ENCODE assay signal across 29 cellular contexts in the genomic region with DNA sequence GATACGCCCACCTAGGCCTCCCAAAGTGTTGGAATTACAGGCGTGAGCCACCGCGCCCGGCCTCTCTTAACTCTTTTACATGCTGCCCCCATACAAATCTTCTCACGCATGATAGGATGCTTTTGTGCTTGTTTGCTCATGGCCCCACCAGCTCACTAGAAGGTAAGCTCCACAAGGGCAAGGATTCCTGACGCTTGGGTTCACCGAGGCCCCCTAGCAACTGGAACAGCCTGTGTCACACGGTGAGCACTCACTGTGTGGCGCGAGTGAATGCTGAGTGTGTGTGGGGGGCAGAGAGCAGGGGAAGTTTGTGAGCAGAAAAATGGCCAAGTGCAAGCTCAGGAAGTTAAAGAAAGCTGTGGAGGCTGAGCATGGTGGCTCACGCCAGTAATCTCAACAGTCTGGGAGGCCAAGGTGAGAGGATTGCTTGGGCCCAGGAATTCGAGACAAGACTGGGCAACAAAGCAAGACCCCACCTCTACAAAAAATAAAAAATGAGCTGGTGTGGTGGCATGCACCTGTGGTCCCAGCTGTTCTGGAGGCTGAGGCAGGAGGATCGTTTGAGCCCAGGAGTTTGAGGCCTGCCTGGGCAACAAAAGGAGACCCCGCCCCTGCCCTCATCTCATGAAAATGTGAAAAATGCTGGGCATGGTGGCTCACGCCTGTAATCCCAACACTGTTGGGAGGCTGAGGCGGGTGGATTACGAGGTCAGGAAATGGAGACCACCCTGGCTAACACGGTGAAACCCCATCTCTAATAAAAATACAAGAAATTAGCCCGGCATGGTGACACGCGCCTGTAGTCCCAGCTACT. TPM values are rescaled to one million over a fixed set of nuclear protein-coding genes. Genes with fewer than 3 reads are reported as not detected.
A peak's percentile ranks its signal among the peaks of the same experiment; 100 is the strongest.
DNase-seq lines count a peak whose midpoint lies in the region; ATAC-seq and TF ChIP-seq lines count a peak whose summit lies in the region.
"Had no signal": no experiment of that assay in that cellular context is flagged by ENCODE, and none has a peak within 500 bp of the region (broad histone marks: within the 10 kb centered on the region; RNA-seq: fewer than 3 reads in every experiment).

No MANE protein-coding gene starts in this region.

- H3K27ac ChIP-seq in CD8-positive, alpha-beta T cell (ENCODE audit: low read depth, low read length): no peak overlapping the region
- peak overlapping the region; percentile 98; the same call in 1 of the 2 replicates for H3K27ac ChIP-seq in VCaP
- H3K27ac ChIP-seq: esophagus muscularis mucosa, parathyroid adenoma, Peyer's patch, sigmoid colon, SJCRH30 had no signal

- peak overlapping the region; percentile 54 for H3K4me3 Mint-ChIP-seq in CD8-positive, alpha-beta T cell
- peak overlapping the region in 2 of 8 donors; percentile 63 to 69 for H3K4me3 Mint-ChIP-seq in naive B cell
- H3K4me3 Mint-ChIP-seq: activated CD8-positive, alpha-beta T cell treated with anti-CD3 and anti-CD28 coated beads, Interleukin-2, amount 10 ng/mL, durations not matched to agents 7 days and 5 days; stimulated activated naive CD8-positive, alpha-beta T cell treated with anti-CD3 and anti-CD28 coated beads, Interleukin-15, Interleukin-2, amounts not matched to agents 100 ng/mL and 50 ng/mL, for 24 hours had no signal

- H3K4me1 ChIP-seq in CD8-positive, alpha-beta T cell (ENCODE audit: insufficient read depth, low read length): peaks cover 18% of the 10 kb centered on the region
- H3K4me1 ChIP-seq: SJCRH30 had no signal

- ATAC-seq in CD8-positive, alpha-beta T cell: no peak
- ATAC-seq in naive B cell (ENCODE audit: low read depth in 2 of 2): no peak
- no peak for ATAC-seq in GM19351 (IDR thresholded peaks at IDR 0.05; ENCODE audit: unreplicated experiment)
- ATAC-seq: activated CD8-positive, alpha-beta T cell treated with anti-CD3 and anti-CD28 coated beads, Interleukin-2, amount 10 ng/mL, durations not matched to agents 7 days and 5 days; left lobe of liver; naive thymus-derived CD4-positive, alpha-beta T cell had no signal

- no peaks in the 10 kb centered on the region for H3K27me3 Mint-ChIP-seq in CD8-positive, alpha-beta T cell (ENCODE audit: low read depth)
- no peaks in the 10 kb centered on the region for H3K27me3 Mint-ChIP-seq in naive B cell
- H3K27me3 Mint-ChIP-seq: naive thymus-derived CD4-positive, alpha-beta T cell; stimulated activated naive CD8-positive, alpha-beta T cell treated with anti-CD3 and anti-CD28 coated beads, Interleukin-15, Interleukin-2, amounts not matched to agents 100 ng/mL and 50 ng/mL, for 24 hours had no signal

- H3K4me3 ChIP-seq in CD8-positive, alpha-beta T cell (ENCODE audit: low read depth, low read length): no peak overlapping the region
- H3K4me3 ChIP-seq: esophagus muscularis mucosa, Peyer's patch, sigmoid colon, SJCRH30 had no signal

- H3K9me3 Mint-ChIP-seq in CD8-positive, alpha-beta T cell: no peaks in the 10 kb centered on the region
- H3K9me3 Mint-ChIP-seq in naive B cell: no peaks in the 10 kb centered on the region
- H3K9me3 Mint-ChIP-seq: endodermal cell; naive thymus-derived CD4-positive, alpha-beta T cell; stimulated activated naive CD8-positive, alpha-beta T cell treated with anti-CD3 and anti-CD28 coated beads, Interleukin-15, Interleukin-2, amounts not matched to agents 100 ng/mL and 50 ng/mL, for 24 hours had no signal

- no peak overlapping the region for H3K27ac Mint-ChIP-seq in CD8-positive, alpha-beta T cell
- peak overlapping the region in 4 of 6 donors; percentile 47 to 99 (median 80) for H3K27ac Mint-ChIP-seq in naive B cell
- H3K27ac Mint-ChIP-seq: endodermal cell; stimulated activated naive CD8-positive, alpha-beta T cell treated with anti-CD3 and anti-CD28 coated beads, Interleukin-15, Interleukin-2, amounts not matched to agents 100 ng/mL and 50 ng/mL, for 24 hours had no signal

- CTCF ChIA-PET in CD8-positive, alpha-beta T cell (lab: Charles Lee): interaction anchor here (0.8 to 6.6 kb wide), 5 partner anchors 8 to 77 kb away, joined by 4 to 53 read pairs (median 14); partner anchors contain the start of gene PLCB3

- intact Hi-C loops in CD8-positive, alpha-beta T cell (cut with DNase I, micrococcal nuclease): no loop called here

- H3K4me1 Mint-ChIP-seq in CD8-positive, alpha-beta T cell (ENCODE audit: low read depth): peaks cover 14% of the 10 kb centered on the region
- peaks cover 21 to 25% (median 23%) of the 10 kb centered on the region in 3 donors for H3K4me1 Mint-ChIP-seq in naive B cell

- peaks cover 16% of the 10 kb centered on the region for H3K36me3 Mint-ChIP-seq in CD8-positive, alpha-beta T cell
- peaks cover 0 to 11% of the 10 kb centered on the region in 2 donors for H3K36me3 Mint-ChIP-seq in naive B cell

- no peaks in the 10 kb centered on the region for H3K27me3 ChIP-seq in CD8-positive, alpha-beta T cell (ENCODE audit: insufficient read depth, low read length)
- H3K27me3 ChIP-seq: esophagus muscularis mucosa, Peyer's patch, sigmoid colon, SJCRH30 had no signal

- TF ChIP-seq CTCF in CD8-positive, alpha-beta T cell (IDR thresholded peaks at IDR 0.05): no peak
- no peak for TF ChIP-seq CTCF in VCaP (conservative IDR thresholded peaks at IDR 0.05)

- DNase-seq in CD8-positive, alpha-beta T cell: no peak
- DNase-seq in naive B cell (no peak), retina (no peak), NOMO-1 (lab: John Stamatoyannopoulos, UW; ENCODE audit: unreplicated experiment in 2 of 2) (no peak)
- DNase-seq: activated CD4-positive, CD25-positive, alpha-beta regulatory T cell treated with anti-CD3 and anti-CD28 coated beads, Interleukin-2, amount 50 U/mL, for 72 hours; activated CD8-positive, alpha-beta T cell treated with anti-CD3 and anti-CD28 coated beads, Interleukin-2, amount 10 ng/mL, durations not matched to agents 7 days and 5 days; activated effector memory CD4-positive, alpha-beta T cell treated with anti-CD3 and anti-CD28 coated beads, Interleukin-2, amount 50 U/mL, for 16 hours; activated T-cell treated with anti-CD3 and anti-CD28 coated beads for 4 hours; C1 segment of cervical spinal cord; cortex of kidney; EL; endodermal cell; HCEC 1CT; hypothalamus; naive thymus-derived CD4-positive, alpha-beta T cell; NCI-H1694; NCI-H2171 treated with DMSO at 0.1 percent for 48 hours; NCI-H526; Peyer's patch; sigmoid colon; SJCRH30 had no signal

- H3K9me3 ChIP-seq in CD8-positive, alpha-beta T cell (ENCODE audit: low read length): no peaks in the 10 kb centered on the region
- H3K9me3 ChIP-seq: esophagus muscularis mucosa, Peyer's patch, sigmoid colon, SJCRH30 had no signal

- POLR2A ChIA-PET in CD8-positive, alpha-beta T cell (lab: Charles Lee): interaction anchor here (0.9 to 5.9 kb wide), 5 partner anchors 12 to 41 kb away, joined by 3 to 71 read pairs (median 5); partner anchors contain the start of genes FKBP2, PRDX5 and TRMT112

- peaks cover 3% of the 10 kb centered on the region for H3K36me3 ChIP-seq in CD8-positive, alpha-beta T cell (ENCODE audit: insufficient read depth, low read length)

RNA-seq across cellular contexts. Expression of gene BAD, which starts 2.3 kb away (rescaled TPM):
- total RNA-seq in CD8-positive, alpha-beta T cell: 10 to 100 TPM; 14.6 to 18.2 TPM
- polyA plus RNA-seq in naive B cell (ENCODE audit: low read depth in 6 of 6): 10 to 100 TPM; 45.5 to 72.8 (median 52.8) TPM

RNA-seq across cellular contexts. Expression of gene GPR137, which starts 3.5 kb away (rescaled TPM):
- 10 to 100 TPM; 26.9 to 29.3 TPM for total RNA-seq in CD8-positive, alpha-beta T cell
- 10 to 100 TPM; 17.3 to 35.5 (median 21.0) TPM for polyA plus RNA-seq in naive B cell (ENCODE audit: low read depth in 6 of 6)

RNA-seq across cellular contexts. Expression of gene KCNK4, which starts 8.9 kb away (rescaled TPM):
- total RNA-seq in CD8-positive, alpha-beta T cell: not detected
- polyA plus RNA-seq in naive B cell (ENCODE audit: low read depth in 6 of 6): not detected
- total RNA-seq: activated CD8-positive, alpha-beta T cell treated with anti-CD3 and anti-CD28 coated beads, Interleukin-2, amount 10 ng/mL, durations not matched to agents 7 days and 5 days; endodermal cell; esophagus muscularis mucosa; left lobe of liver; LHCN-M2; Peyer's patch; SJCRH30 had no signal
- polyA plus RNA-seq: naive thymus-derived CD4-positive, alpha-beta T cell; sigmoid colon; thymus had no signal

RNA-seq across cellular contexts. Expression of gene CATSPERZ, which starts 18.0 kb away (rescaled TPM):
- total RNA-seq in CD8-positive, alpha-beta T cell: not detected
- not detected for polyA plus RNA-seq in naive B cell (ENCODE audit: low read depth in 6 of 6)
- total RNA-seq: activated CD8-positive, alpha-beta T cell treated with anti-CD3 and anti-CD28 coated beads, Interleukin-2, amount 10 ng/mL, durations not matched to agents 7 days and 5 days; endodermal cell; left lobe of liver; sigmoid colon; SJCRH30 had no signal
- polyA plus RNA-seq: naive thymus-derived CD4-positive, alpha-beta T cell had no signal

RNA-seq across cellular contexts. Expression of gene ESRRA, which starts 23.2 kb away (rescaled TPM):
- 10 to 100 TPM; 13.4 to 14.6 TPM for total RNA-seq in CD8-positive, alpha-beta T cell
- polyA plus RNA-seq in naive B cell (ENCODE audit: low read depth in 6 of 6): 1 to 10 TPM; 3.4 to 8.5 (median 6.5) TPM
